In the genomic region with DNA sequence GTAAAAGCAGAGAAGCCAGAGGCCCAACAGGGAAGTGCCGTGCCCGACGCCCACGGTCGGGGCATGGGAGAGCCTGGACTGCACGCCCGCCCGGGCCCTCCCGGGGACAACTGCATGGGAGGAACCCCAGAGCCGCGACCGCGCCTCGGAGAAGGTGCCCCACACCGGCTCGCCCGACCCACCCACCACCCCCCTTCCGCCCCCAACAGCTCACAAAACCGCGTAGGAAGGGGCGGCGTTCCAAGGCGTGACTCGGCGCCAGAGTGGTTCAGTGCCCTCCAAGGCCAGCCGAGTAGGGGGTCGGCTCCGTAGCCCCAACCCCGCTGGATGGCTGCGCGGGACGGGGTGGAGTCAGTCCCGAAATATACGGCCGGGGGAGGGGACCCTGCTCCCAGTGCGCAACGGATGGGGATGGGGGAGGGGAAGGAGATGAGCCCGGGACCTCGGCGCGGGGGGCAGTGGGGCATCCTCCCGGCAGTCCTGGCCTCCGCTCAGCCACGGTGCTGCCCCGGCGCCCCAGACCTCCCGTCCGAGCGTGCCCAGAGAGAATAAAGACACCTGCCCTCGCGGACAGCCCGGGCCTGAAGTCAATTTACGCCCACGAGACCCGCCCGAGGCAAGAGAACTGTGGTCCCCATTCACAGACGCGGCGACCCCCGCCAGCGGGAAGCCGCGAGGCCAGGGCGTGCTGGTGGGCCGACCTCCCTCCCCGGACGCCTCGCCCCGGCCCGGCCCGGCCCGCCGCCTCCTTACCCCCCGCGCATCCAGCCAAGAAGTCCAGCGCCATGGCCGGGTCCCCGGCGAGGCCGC, we compare ENCODE assay signal across 9 cellular contexts. TPM values are rescaled to one million over a fixed set of nuclear protein-coding genes. Genes with fewer than 3 reads are reported as not detected.
DNase-seq lines count a peak whose midpoint lies in the region; ATAC-seq and TF ChIP-seq lines count a peak whose summit lies in the region.
"Had no signal": no experiment of that assay in that cellular context is flagged by ENCODE, and none has a peak within 500 bp of the region (broad histone marks: within the 10 kb centered on the region; RNA-seq: fewer than 3 reads in every experiment).

No MANE protein-coding gene starts in this region.

- H3K9me3 ChIP-seq in Panc1 (ENCODE audit: control insufficient read depth, insufficient read depth, low read depth, low read length) (no peaks in the 10 kb centered on the region), smooth muscle cell (replicated peaks; ENCODE audit: low read depth) (no peaks in the 10 kb centered on the region)

- in situ Hi-C loops in Panc1 (cut with HindIII; ENCODE audit: low pct_unique_long_range_greater_than_20kb, low sequenced_read_pairs), result no loop called here

- H3F3A ChIP-seq in smooth muscle cell (ENCODE audit: low read depth), result no peaks in the 10 kb centered on the region

- H2AFZ ChIP-seq in smooth muscle cell (ENCODE audit: low read depth), result peak overlapping the region; percentile 54

- H3K4me3 Mint-ChIP-seq in activated naive CD8-positive, alpha-beta T cell treated with anti-CD3 and anti-CD28 coated beads, Interleukin-2, amount 10 ng/mL, durations not matched to agents 7 days and 5 days, result peak overlapping the region; percentile 80

- intact Hi-C loops in Panc1 (cut with micrococcal nuclease; ENCODE audit: unreplicated experiment), result no loop called here

- under 1% methylated on average over 57 of the region's 80 CpGs for WGBS in smooth muscle cell (ENCODE audit: low lambda C conversion rate)

- no peaks in the 10 kb centered on the region for H3K79me2 ChIP-seq in smooth muscle cell (ENCODE audit: low read depth)

- peak overlapping the region; percentile 22 for H3K9ac ChIP-seq in smooth muscle cell (ENCODE audit: low read depth)

- peak; percentile 28 for DNase-seq in NK-92 treated with Interleukin-12 subunit alpha and Interleukin-12 subunit beta, amount 100 ng/mL, for 24 hours (lab: John Stamatoyannopoulos, UW)
- no peak for DNase-seq in NK-92 (lab: John Stamatoyannopoulos, UW; ENCODE audit: unreplicated experiment)
- DNase-seq in Panc1 (ENCODE audit: low read depth, low spot score), result no peak
- DNase-seq in activated naive CD8-positive, alpha-beta T cell treated with anti-CD3 and anti-CD28 coated beads, Interleukin-2, amount 10 ng/mL, durations not matched to agents 7 days and 5 days, result peak; percentile 56
- DNase-seq in smooth muscle cell (lab: John Stamatoyannopoulos, UW; ENCODE audit: unreplicated experiment), result no peak
- DNase-seq in AG08395 (ENCODE audit: low spot score), result no peak

- POLR2A ChIA-PET in Panc1 (lab: Charles Lee), result no interaction called here
- POLR2A ChIA-PET in activated naive CD8-positive, alpha-beta T cell treated with anti-CD3 and anti-CD28 coated beads, Interleukin-2, amount 10 ng/mL, durations not matched to agents 7 days and 5 days (lab: Charles Lee), result interaction anchor here (1.1 kb wide), 1 partner anchor 72 kb away, joined by 3 read pairs; no protein-coding TSS in a partner anchor

- BruUV-seq in Panc1 (replicated peaks; lab: Mats Ljungman, UMichigan), result no TSS peak

- H3K27me3 ChIP-seq in Panc1 (ENCODE audit: control insufficient read depth, insufficient read depth, low read length), result no peaks in the 10 kb centered on the region
- no peaks in the 10 kb centered on the region for H3K27me3 ChIP-seq in smooth muscle cell (ENCODE audit: low read depth)

- no peaks in the 10 kb centered on the region for H3K9me3 Mint-ChIP-seq in activated naive CD8-positive, alpha-beta T cell treated with anti-CD3 and anti-CD28 coated beads, Interleukin-2, amount 10 ng/mL, durations not matched to agents 7 days and 5 days

- CTCF ChIA-PET in Panc1 (lab: Charles Lee), result interaction anchor here (0.7 kb wide), 1 partner anchor 1171 kb away, joined by 3 read pairs; no protein-coding TSS in a partner anchor

- peak overlapping the region; percentile 54 to 68 for H3K4me3 ChIP-seq in Panc1 (ENCODE audit: low read depth in 2 of 2, low read length in 2 of 2)
- H3K4me3 ChIP-seq in iPS-11a (ENCODE audit: low read depth, low read length), result peak overlapping the region; percentile 86
- H3K4me3 ChIP-seq in smooth muscle cell, result peak overlapping the region; percentile 90

- H3K27me3 Mint-ChIP-seq in activated naive CD8-positive, alpha-beta T cell treated with anti-CD3 and anti-CD28 coated beads, Interleukin-2, amount 10 ng/mL, durations not matched to agents 7 days and 5 days, result peaks cover 19% of the 10 kb centered on the region

- no peaks in the 10 kb centered on the region; the same call in 1 of the 2 replicates for H3K36me3 ChIP-seq in Panc1 (ENCODE audit: control insufficient read depth, insufficient read depth, low read length)
- H3K36me3 ChIP-seq in smooth muscle cell (ENCODE audit: low read depth), result no peaks in the 10 kb centered on the region

- no peaks in the 10 kb centered on the region for H3K36me3 Mint-ChIP-seq in activated naive CD8-positive, alpha-beta T cell treated with anti-CD3 and anti-CD28 coated beads, Interleukin-2, amount 10 ng/mL, durations not matched to agents 7 days and 5 days

- H3K4me1 ChIP-seq in Panc1 (ENCODE audit: control insufficient read depth, insufficient read depth, low read length) (peaks cover 8% of the 10 kb centered on the region), smooth muscle cell (ENCODE audit: low read depth) (peaks cover 8% of the 10 kb centered on the region)

- H3K4me2 ChIP-seq in smooth muscle cell, result peak overlapping the region; percentile 94

- no peak overlapping the region for H3K27ac Mint-ChIP-seq in activated naive CD8-positive, alpha-beta T cell treated with anti-CD3 and anti-CD28 coated beads, Interleukin-2, amount 10 ng/mL, durations not matched to agents 7 days and 5 days

- peaks cover 31% of the 10 kb centered on the region for H4K20me1 ChIP-seq in smooth muscle cell (ENCODE audit: low read depth)

- peaks cover 10% of the 10 kb centered on the region for H3K4me1 Mint-ChIP-seq in activated naive CD8-positive, alpha-beta T cell treated with anti-CD3 and anti-CD28 coated beads, Interleukin-2, amount 10 ng/mL, durations not matched to agents 7 days and 5 days

- H3K27ac ChIP-seq in Panc1 (ENCODE audit: low read length) (0 out of 2 replicates have a peak overlapping the region, but pooled peaks have one; percentile 57), smooth muscle cell (ENCODE audit: low read depth) (no peak overlapping the region)

- peak; percentile 8; the same call in 1 of the 2 replicates for ATAC-seq in Panc1
- ATAC-seq in activated naive CD8-positive, alpha-beta T cell treated with anti-CD3 and anti-CD28 coated beads, Interleukin-2, amount 10 ng/mL, durations not matched to agents 7 days and 5 days (ENCODE audit: low read depth), result peak; percentile 8
- no peak for ATAC-seq in GM18867 (IDR thresholded peaks at IDR 0.05; ENCODE audit: unreplicated experiment)

- TF ChIP-seq CTCF in Panc1 (IDR thresholded peaks at IDR 0.05), result no peak
- TF ChIP-seq CTCF in smooth muscle cell (IDR thresholded peaks at IDR 0.05; ENCODE audit: borderline replicate concordance, insufficient read depth, poor library complexity, severe bottlenecking), result no peak

RNA-seq across cellular contexts. Expression of a gene that starts 0.6 kb away (rescaled TPM):
- total RNA-seq in Panc1 (2021; ENCODE audit: unreplicated experiment) (33.6 TPM), smooth muscle cell (19.9 and 27.5 TPM in 2 replicates)
- 37.2 TPM for polyA plus RNA-seq in Panc1 (2012; ENCODE audit: insufficient read length)
- total RNA-seq in activated naive CD8-positive, alpha-beta T cell treated with anti-CD3 and anti-CD28 coated beads, Interleukin-2, amount 10 ng/mL, durations not matched to agents 7 days and 5 days, result 10 to 100 TPM; 17.3 to 18.1 TPM
- polyA plus RNA-seq in smooth muscle cell, result 24.9 and 31.8 TPM in 2 replicates

RNA-seq across cellular contexts. Expression of a gene that starts 17.5 kb away (rescaled TPM):
- total RNA-seq in Panc1 (2021; ENCODE audit: unreplicated experiment), result not detected
- not detected for polyA plus RNA-seq in Panc1 (2012; ENCODE audit: insufficient read length)
- total RNA-seq in activated naive CD8-positive, alpha-beta T cell treated with anti-CD3 and anti-CD28 coated beads, Interleukin-2, amount 10 ng/mL, durations not matched to agents 7 days and 5 days, result not detected
- not detected in 2 replicates for total RNA-seq in smooth muscle cell
- 0.59 TPM in 1 of 2 replicates, not detected in the other for polyA plus RNA-seq in smooth muscle cell
- total RNA-seq: renal cortical epithelial cell had no signal

Comparison
In these comparisons a context has a peak if more than half of its experiments do, and no peak if none do; other contexts are left out.
1. DNase-seq: peak in NK-92 treated with Interleukin-12 subunit alpha and Interleukin-12 subunit beta, amount 100 ng/mL, for 24 hours (single experiment) and activated naive CD8-positive, alpha-beta T cell treated with anti-CD3 and anti-CD28 coated beads, Interleukin-2, amount 10 ng/mL, durations not matched to agents 7 days and 5 days (single experiment); none in NK-92 (single experiment), Panc1 (single experiment), smooth muscle cell (single experiment) and AG08395 (single experiment).
2. Peak in every context shown above with its lines, with median percentiles within 50 percentile points of each other: H3K4me3 ChIP-seq.